ENCODE assay signal across 13 cellular contexts in the genomic region with DNA sequence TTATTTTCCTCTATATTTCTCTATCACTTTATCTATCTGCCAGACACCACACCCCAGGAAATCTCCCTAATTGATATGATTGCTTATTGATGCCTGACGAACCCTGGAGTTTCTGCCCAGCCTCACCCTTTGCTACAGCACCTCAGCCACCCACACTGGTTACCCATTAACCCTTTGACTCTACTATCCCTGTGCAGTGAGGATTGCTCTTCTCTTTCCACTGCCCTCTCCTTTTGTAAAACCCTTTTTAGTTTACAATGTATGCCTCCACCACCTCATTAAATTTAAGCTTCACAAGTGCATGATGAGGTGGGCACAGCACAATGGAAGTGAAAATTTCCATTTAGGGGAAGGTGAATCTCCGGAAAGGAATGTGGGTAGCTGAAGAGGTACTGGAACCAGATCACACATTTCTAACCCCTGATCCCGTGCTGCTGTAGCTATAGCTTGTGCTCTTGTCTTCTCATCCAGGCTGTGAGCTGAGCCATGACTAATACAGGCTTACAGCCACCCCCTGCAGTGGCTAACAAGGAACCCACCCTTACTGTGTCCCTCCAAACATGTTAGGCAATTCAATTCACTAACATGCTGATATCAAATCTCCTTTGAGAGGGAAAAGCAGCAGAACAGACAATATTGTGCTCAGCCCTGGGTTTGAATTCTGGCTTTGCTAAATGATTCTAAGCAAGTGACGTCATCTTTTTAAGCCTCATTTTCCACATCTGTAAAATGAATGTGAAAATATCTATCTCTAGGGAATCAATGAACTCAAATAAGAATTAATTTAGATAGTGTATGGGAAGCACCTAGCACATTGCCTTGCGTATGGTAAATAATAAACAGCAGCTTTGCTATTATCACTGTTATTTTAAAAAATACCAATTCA.
DNase-seq lines count a peak whose midpoint lies in the region; ATAC-seq and TF ChIP-seq lines count a peak whose summit lies in the region.
"Had no signal": no experiment of that assay in that cellular context is flagged by ENCODE, and none has a peak within 500 bp of the region (broad histone marks: within the 10 kb centered on the region; RNA-seq: fewer than 3 reads in every experiment).

No MANE protein-coding gene starts in this region.

- 53% methylated on average over 5 of the region's 5 CpGs for whole genome bisulfite sequencing in SK-N-SH (ENCODE audit: low lambda C conversion rate)

- H3K36me3 ChIP-seq in SK-N-SH (replicated peaks in 1 of 2; ENCODE audit: control insufficient read depth in 1 of 2, insufficient read depth in 2 of 2, low read length in 1 of 2) = no peaks in the 10 kb centered on the region
- H3K36me3 ChIP-seq: cardiac muscle cell had no signal

- H3F3A ChIP-seq in SK-N-SH (replicated peaks; ENCODE audit: insufficient read depth) = no peaks in the 10 kb centered on the region

- H3K9me2 ChIP-seq in SK-N-SH = no peaks in the 10 kb centered on the region

- H3K27ac ChIP-seq in SK-N-SH (ENCODE audit: low read depth in 2 of 2, low read length in 1 of 2) = no peak overlapping the region
- H3K27ac ChIP-seq: cardiac muscle cell had no signal

- no peak overlapping the region for H3K9ac ChIP-seq in SK-N-SH

- H3K4me3 ChIP-seq in SK-N-SH (ENCODE audit: low read depth in 2 of 2, low read length in 1 of 2) = no peak overlapping the region
- H3K4me3 ChIP-seq: cardiac muscle cell had no signal

- no peak for TF ChIP-seq RAD21 in SK-N-SH (IDR thresholded peaks at IDR 0.05; ENCODE audit: low read length)

- intact Hi-C loops in Right ventricle myocardium inferior (cut with DNase I) = loop anchor here (5.0 kb wide), 2 partner anchors 157 to 348 kb away; a partner anchor contains a TSS
- intact Hi-C loops in cardiac septum (cut with DNase I) = loop anchor here (5.0 kb wide), 2 partner anchors 147 to 338 kb away; no protein-coding TSS in a partner anchor

- no peaks in the 10 kb centered on the region for H4K20me1 ChIP-seq in SK-N-SH (ENCODE audit: insufficient read depth)

- H3K4me1 ChIP-seq in SK-N-SH (ENCODE audit: control insufficient read depth in 1 of 2, insufficient read depth in 2 of 2, low read depth in 1 of 2, low read length in 1 of 2) = peaks cover 7 to 8% of the 10 kb centered on the region in 2 experiments; a peak in 2 of 4 replicates

- TF ChIP-seq EP300 in SK-N-SH (IDR thresholded peaks at IDR 0.05; ENCODE audit: borderline replicate concordance in 1 of 2, low read depth in 1 of 2, low read length in 1 of 2) = no peak

- TF ChIP-seq CTCF in SK-N-SH (IDR thresholded peaks at IDR 0.05) = no peak

- no peak overlapping the region for H2AFZ ChIP-seq in SK-N-SH (ENCODE audit: low read depth)

- no peaks in the 10 kb centered on the region for H3K27me3 ChIP-seq in SK-N-SH (ENCODE audit: insufficient read depth)
- H3K27me3 ChIP-seq: cardiac muscle cell had no signal

- no peak for DNase-seq in Right ventricle myocardium inferior (ENCODE audit: missing footprints)
- DNase-seq in cardiac septum (ENCODE audit: low spot score) = no peak
- no peak for DNase-seq in SK-N-SH
- DNase-seq in fibroblast of peridontal ligament (ENCODE audit: extremely low read depth) = peak; percentile 73
- DNase-seq in NOMO-1 treated with dmso at 0.1 percent for 144 hours (lab: John Stamatoyannopoulos, UW; ENCODE audit: unreplicated experiment) = no peak
- no peak for DNase-seq in NCI-H524 treated with DMSO at 0.1 percent for 48 hours (lab: John Stamatoyannopoulos, UW)
- DNase-seq: activated CD8-positive, alpha-beta memory T cell treated with anti-CD3 and anti-CD28 coated beads, Interleukin-2, amount 50 U/mL, for 4 hours; H9; NCI-H1436; trophoblast cell had no signal

- H3K79me2 ChIP-seq in SK-N-SH (ENCODE audit: insufficient read depth) = no peaks in the 10 kb centered on the region

- ATAC-seq in Right ventricle myocardium inferior (peak; percentile 60), HG03354 (IDR thresholded peaks at IDR 0.05; ENCODE audit: poor library complexity, severe bottlenecking, unreplicated experiment) (no peak), HG02938 (IDR thresholded peaks at IDR 0.05; ENCODE audit: unreplicated experiment) (no peak)

- CTCF ChIA-PET in SK-N-SH (lab: Yijun Ruan, JAX) = interaction anchor here (0.7 kb wide), 1 partner anchor 12 kb away, joined by 3 read pairs; no protein-coding TSS in a partner anchor

- POLR2A ChIA-PET in SK-N-SH (lab: Yijun Ruan, JAX) = no interaction called here

- H3K4me2 ChIP-seq in SK-N-SH = peak overlapping the region; percentile 23; the same call in 1 of the 2 replicates

- H3K9me3 ChIP-seq in SK-N-SH = no peaks in the 10 kb centered on the region

TF ChIP-seq in SK-N-SH, 30 proteins besides CTCF, POLR2A, EP300 and RAD21:
- TF ChIP-seq FOSL2 (IDR thresholded peaks at IDR 0.05; ENCODE audit: borderline replicate concordance, low read depth) (peak; percentile 58; the same call in 1 of the 2 replicates), CHD2 (IDR thresholded peaks at IDR 0.05; ENCODE audit: low read length, partially characterized antibody) (no peak), JUND (IDR thresholded peaks at IDR 0.05) (peak; percentile 16; the same call in 1 of the 2 replicates), RXRA (IDR thresholded peaks at IDR 0.05; ENCODE audit: borderline replicate concordance, low read depth) (no peak), POLR2AphosphoS5 (IDR thresholded peaks at IDR 0.05; ENCODE audit: low read depth, low read length) (no peak), TEAD4 (IDR thresholded peaks at IDR 0.05; ENCODE audit: borderline replicate concordance, insufficient read depth) (no peak), MEF2A (IDR thresholded peaks at IDR 0.05; ENCODE audit: borderline replicate concordance, low read depth) (no peak), TAF1 (IDR thresholded peaks at IDR 0.05; ENCODE audit: borderline replicate concordance, low read depth, low read length) (no peak), NFIC (IDR thresholded peaks at IDR 0.05; ENCODE audit: borderline replicate concordance) (no peak), MXI1 (IDR thresholded peaks at IDR 0.05; ENCODE audit: low read depth, low read length) (no peak), TCF12 (IDR thresholded peaks at IDR 0.05) (peak; percentile 18; the same call in 1 of the 2 replicates), FOXM1 (IDR thresholded peaks at IDR 0.05; ENCODE audit: low read depth) (no peak), EZH2phosphoT487 (IDR thresholded peaks at IDR 0.05; ENCODE audit: borderline replicate concordance, low read depth) (no peak)
- TF ChIP-seq, protein P1, sequence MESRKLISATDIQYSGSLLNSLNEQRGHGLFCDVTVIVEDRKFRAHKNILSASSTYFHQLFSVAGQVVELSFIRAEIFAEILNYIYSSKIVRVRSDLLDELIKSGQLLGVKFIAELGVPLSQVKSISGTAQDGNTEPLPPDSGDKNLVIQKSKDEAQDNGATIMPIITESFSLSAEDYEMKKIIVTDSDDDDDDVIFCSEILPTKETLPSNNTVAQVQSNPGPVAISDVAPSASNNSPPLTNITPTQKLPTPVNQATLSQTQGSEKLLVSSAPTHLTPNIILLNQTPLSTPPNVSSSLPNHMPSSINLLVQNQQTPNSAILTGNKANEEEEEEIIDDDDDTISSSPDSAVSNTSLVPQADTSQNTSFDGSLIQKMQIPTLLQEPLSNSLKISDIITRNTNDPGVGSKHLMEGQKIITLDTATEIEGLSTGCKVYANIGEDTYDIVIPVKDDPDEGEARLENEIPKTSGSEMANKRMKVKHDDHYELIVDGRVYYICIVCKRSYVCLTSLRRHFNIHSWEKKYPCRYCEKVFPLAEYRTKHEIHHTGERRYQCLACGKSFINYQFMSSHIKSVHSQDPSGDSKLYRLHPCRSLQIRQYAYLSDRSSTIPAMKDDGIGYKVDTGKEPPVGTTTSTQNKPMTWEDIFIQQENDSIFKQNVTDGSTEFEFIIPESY (IDR thresholded peaks at IDR 0.05; ENCODE audit: borderline replicate concordance, low read depth) = no peak
- TF ChIP-seq, protein P2, sequence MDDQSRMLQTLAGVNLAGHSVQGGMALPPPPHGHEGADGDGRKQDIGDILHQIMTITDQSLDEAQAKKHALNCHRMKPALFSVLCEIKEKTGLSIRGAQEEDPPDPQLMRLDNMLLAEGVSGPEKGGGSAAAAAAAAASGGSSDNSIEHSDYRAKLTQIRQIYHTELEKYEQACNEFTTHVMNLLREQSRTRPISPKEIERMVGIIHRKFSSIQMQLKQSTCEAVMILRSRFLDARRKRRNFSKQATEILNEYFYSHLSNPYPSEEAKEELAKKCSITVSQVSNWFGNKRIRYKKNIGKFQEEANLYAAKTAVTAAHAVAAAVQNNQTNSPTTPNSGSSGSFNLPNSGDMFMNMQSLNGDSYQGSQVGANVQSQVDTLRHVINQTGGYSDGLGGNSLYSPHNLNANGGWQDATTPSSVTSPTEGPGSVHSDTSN (IDR thresholded peaks at IDR 0.05) = no peak
- TF ChIP-seq, protein P3, sequence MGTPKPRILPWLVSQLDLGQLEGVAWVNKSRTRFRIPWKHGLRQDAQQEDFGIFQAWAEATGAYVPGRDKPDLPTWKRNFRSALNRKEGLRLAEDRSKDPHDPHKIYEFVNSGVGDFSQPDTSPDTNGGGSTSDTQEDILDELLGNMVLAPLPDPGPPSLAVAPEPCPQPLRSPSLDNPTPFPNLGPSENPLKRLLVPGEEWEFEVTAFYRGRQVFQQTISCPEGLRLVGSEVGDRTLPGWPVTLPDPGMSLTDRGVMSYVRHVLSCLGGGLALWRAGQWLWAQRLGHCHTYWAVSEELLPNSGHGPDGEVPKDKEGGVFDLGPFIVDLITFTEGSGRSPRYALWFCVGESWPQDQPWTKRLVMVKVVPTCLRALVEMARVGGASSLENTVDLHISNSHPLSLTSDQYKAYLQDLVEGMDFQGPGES (IDR thresholded peaks at IDR 0.05; ENCODE audit: low read depth, low read length) = no peak
- TF ChIP-seq, protein P4, sequence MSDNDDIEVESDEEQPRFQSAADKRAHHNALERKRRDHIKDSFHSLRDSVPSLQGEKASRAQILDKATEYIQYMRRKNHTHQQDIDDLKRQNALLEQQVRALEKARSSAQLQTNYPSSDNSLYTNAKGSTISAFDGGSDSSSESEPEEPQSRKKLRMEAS (IDR thresholded peaks at IDR 0.05; ENCODE audit: low read depth) = no peak
